Comparison of ENCODE assay signal across 9 cellular contexts in genomic region chr4:93791570-93792195, GRCh38. TPM values are rescaled to one million over a fixed set of nuclear protein-coding genes. Genes with fewer than 3 reads are reported as not detected.
A peak's percentile ranks its signal among the peaks of the same experiment; 100 is the strongest.
DNase-seq lines count a peak whose midpoint lies in the region; ATAC-seq, FAIRE-seq and TF ChIP-seq lines count a peak whose summit lies in the region.
"Had no signal": no experiment of that assay in that cellular context is flagged by ENCODE, and none has a peak within 500 bp of the region (broad histone marks: within the 10 kb centered on the region; RNA-seq: fewer than 3 reads in every experiment).

No MANE protein-coding gene starts in this region.

- TF ChIP-seq CTCF in endothelial cell of umbilical vein (IDR thresholded peaks at IDR 0.05; ENCODE audit: extremely low read depth in 1 of 2, insufficient read depth in 1 of 2, low read depth in 1 of 2, low read length in 2 of 2) = peak; percentile 75 to 77

- DNase-seq in stimulated activated CD4-positive, alpha-beta T cell treated with anti-CD3 and anti-CD28 coated beads, Interleukin-12 subunit alpha, Interleukin-12 subunit beta, amount 100 ng/mL, for 4 hours = peak; percentile 3
- DNase-seq in stimulated activated CD4-positive, alpha-beta T cell treated with anti-CD3 and anti-CD28 coated beads, Interleukin-4, amount 100 ng/mL, for 1 hour = no peak
- peak; percentile 52 for DNase-seq in H7
- peak; percentile 43 for DNase-seq in LHCN-M2 (ENCODE audit: low read depth)
- peak; percentile 51 for DNase-seq in SK-N-DZ (ENCODE audit: low spot score)
- DNase-seq in endothelial cell of umbilical vein (ENCODE audit: low read depth, low spot score) = peak; percentile 41
- DNase-seq in mucosa of gallbladder (ENCODE audit: low spot score) = peak; percentile 38
- no peak for DNase-seq in aorta
- DNase-seq: naive B cell had no signal

- no peaks in the 10 kb centered on the region for H4K20me1 ChIP-seq in endothelial cell of umbilical vein (replicated peaks; ENCODE audit: control insufficient read depth, extremely low read depth, insufficient read depth, low read length)

- WGBS in aorta, 2 donors = 0 to 2% methylated on average over 3 of the region's 3 CpGs

- H3K9me3 ChIP-seq in endothelial cell of umbilical vein (replicated peaks; ENCODE audit: control insufficient read depth, insufficient read depth, low read length) (no peaks in the 10 kb centered on the region), aorta (ENCODE audit: control insufficient read depth, low read length) (no peaks in the 10 kb centered on the region)

- FAIRE-seq in endothelial cell of umbilical vein (lab: Jason Lieb, UNC) = peak; percentile 92

- no peak overlapping the region for H3K4me2 ChIP-seq in endothelial cell of umbilical vein (ENCODE audit: insufficient read depth, low read length)

- H3K9ac ChIP-seq in endothelial cell of umbilical vein (replicated peaks; ENCODE audit: extremely low read depth, insufficient read depth, low read length) = no peak overlapping the region

- H3K79me2 ChIP-seq in endothelial cell of umbilical vein (ENCODE audit: control insufficient read depth, insufficient read depth, low read length) = no peaks in the 10 kb centered on the region

- ATAC-seq in aorta (ENCODE audit: low FRiP score) = no peak

- BruUV-seq in endothelial cell of umbilical vein (replicated peaks; lab: Mats Ljungman, UMichigan) = no TSS peak

- H3K9me1 ChIP-seq in endothelial cell of umbilical vein (replicated peaks; ENCODE audit: control insufficient read depth, extremely low read depth, insufficient read depth, low read length) = no peaks in the 10 kb centered on the region

- no peaks in the 10 kb centered on the region for H3K36me3 ChIP-seq in H7 (replicated peaks; ENCODE audit: control insufficient read depth, insufficient read depth, low read length)
- H3K36me3 ChIP-seq in endothelial cell of umbilical vein (ENCODE audit: control insufficient read depth in 2 of 2, extremely low read depth in 1 of 2, insufficient read depth in 2 of 2, low read length in 2 of 2) = no peaks in the 10 kb centered on the region
- no peaks in the 10 kb centered on the region for H3K36me3 ChIP-seq in aorta (ENCODE audit: control insufficient read depth in 1 of 2, insufficient read depth in 2 of 2, low read length in 1 of 2)

- no peaks in the 10 kb centered on the region for H3K27me3 ChIP-seq in H7 (ENCODE audit: control insufficient read depth, insufficient read depth, low read length)
- peaks cover 3 to 13% of the 10 kb centered on the region in 2 experiments for H3K27me3 ChIP-seq in endothelial cell of umbilical vein (ENCODE audit: control insufficient read depth in 2 of 2, insufficient read depth in 2 of 2, low read length in 2 of 2)
- H3K27me3 ChIP-seq in aorta (ENCODE audit: control insufficient read depth in 1 of 2, insufficient read depth in 2 of 2, low read length in 1 of 2) = no peaks in the 10 kb centered on the region

- H3K4me1 ChIP-seq in endothelial cell of umbilical vein (ENCODE audit: control insufficient read depth, extremely low read depth, insufficient read depth, low read length) (no peaks in the 10 kb centered on the region), aorta (ENCODE audit: control insufficient read depth in 1 of 2, insufficient read depth in 2 of 2, low read length in 2 of 2) (no peaks in the 10 kb centered on the region)

- dilution Hi-C loops in endothelial cell of umbilical vein (cut with MboI; ENCODE audit: extremely low pct_ligation_motif_present, low sequenced_read_pairs) = no loop called here

- no peak overlapping the region for H3K27ac ChIP-seq in endothelial cell of umbilical vein (ENCODE audit: insufficient read depth, low read depth, low read length)
- H3K27ac ChIP-seq in aorta (ENCODE audit: low read depth in 1 of 2, low read length in 2 of 2) = no peak overlapping the region

- POLR2A ChIA-PET in endothelial cell of umbilical vein (lab: Charles Lee) = no interaction called here

- H2AFZ ChIP-seq in endothelial cell of umbilical vein (ENCODE audit: low read depth, low read length) = no peak overlapping the region

- TF ChIP-seq POLR2A in endothelial cell of umbilical vein (IDR thresholded peaks at IDR 0.05; ENCODE audit: low read depth, low read length) = no peak

- H3K4me3 ChIP-seq in H7 (ENCODE audit: insufficient read depth, low read depth, low read length) = no peak overlapping the region
- no peak overlapping the region for H3K4me3 ChIP-seq in endothelial cell of umbilical vein (replicated peaks in 1 of 3; ENCODE audit: insufficient read depth in 1 of 3, low read depth in 1 of 3, low read length in 3 of 3)
- H3K4me3 ChIP-seq in aorta (ENCODE audit: low read length in 2 of 2) = no peak overlapping the region

- intact Hi-C loops in endothelial cell of umbilical vein (cut with micrococcal nuclease) = loop anchor here (1.0 to 10.0 kb wide), 7 partner anchors 106 to 803 kb away; partner anchors contain the start of gene SMARCAD1
- intact Hi-C loops in aorta (cut with DNase I) = loop anchor here in 1 of 2 donors (10.0 kb wide), 1 partner anchor 343 kb away; no protein-coding TSS in a partner anchor

- CTCF ChIA-PET in endothelial cell of umbilical vein (lab: Charles Lee) = interaction anchor here (0.6 to 1.0 kb wide), 7 partner anchors 8 to 335 kb away, joined by 3 to 21 read pairs (median 4); no protein-coding TSS in a partner anchor

TF ChIP-seq in endothelial cell of umbilical vein, 7 proteins besides CTCF, POLR2A, EP300 and RAD21:
- no peak for TF ChIP-seq POLR2AphosphoS5 (IDR thresholded peaks at IDR 0.05; ENCODE audit: insufficient read depth, low read depth, low read length)
- TF ChIP-seq FOS (IDR thresholded peaks at IDR 0.05; ENCODE audit: borderline replicate concordance, insufficient read depth, low read length) = no peak
- TF ChIP-seq MYC (IDR thresholded peaks at IDR 0.05; ENCODE audit: low read depth, low read length) = no peak
- TF ChIP-seq GATA2 (IDR thresholded peaks at IDR 0.05; ENCODE audit: insufficient read depth, insufficient read length, low read depth, low read length) = no peak
- no peak for TF ChIP-seq JUN (IDR thresholded peaks at IDR 0.05; ENCODE audit: borderline replicate concordance, insufficient read depth, insufficient read length, low read depth)
- TF ChIP-seq MAX (IDR thresholded peaks at IDR 0.05; ENCODE audit: insufficient read depth, insufficient read length) = no peak
- no peak for TF ChIP-seq EZH2 (IDR thresholded peaks at IDR 0.05; ENCODE audit: borderline replicate concordance, low read depth, low read length, severe bottlenecking)

RNA-seq across cellular contexts. Expression of gene ATOH1, which starts 36.9 kb away (rescaled TPM):
- total RNA-seq in H7 (2014; rRNA removed; shearing (Covaris generic)) = 0.55 and 0.59 TPM in 2 replicates
- total RNA-seq in LHCN-M2 (2014; rRNA removed) (not detected in 2 replicates), endothelial cell of umbilical vein (not detected in 2 replicates), mucosa of gallbladder (not detected), aorta (not detected)
- not detected for polyA plus RNA-seq in LHCN-M2 (2012)
- polyA plus RNA-seq in SK-N-DZ (2014; cell fraction: cytosol; rRNA removed) = 0.20 TPM in 1 of 2 replicates, not detected in the other
- polyA plus RNA-seq in SK-N-DZ (2014; cell fraction: nucleus; rRNA removed) = 0.13 TPM in 1 of 2 replicates, not detected in the other
- polyA plus RNA-seq in endothelial cell of umbilical vein (not detected in 2 replicates), aorta (1 to 10 TPM in 1 of 2 donors, not detected in 1; 3.0 TPM)
- not detected in 2 replicates for polyA plus RNA-seq in endothelial cell of umbilical vein (2011; cell fraction: cytosol; rRNA removed)
- polyA plus RNA-seq in endothelial cell of umbilical vein (2011; cell fraction: nucleus; rRNA removed) = not detected in 2 replicates
- not detected in 2 replicates for polyA plus RNA-seq in endothelial cell of umbilical vein (2012)
- not detected in 2 replicates for polyA minus RNA-seq in endothelial cell of umbilical vein
- not detected for polyA minus RNA-seq in endothelial cell of umbilical vein (2011; cell fraction: cytosol; rRNA and poly(A)+ RNA removed)
- polyA minus RNA-seq in endothelial cell of umbilical vein (2011; cell fraction: nucleus; rRNA and poly(A)+ RNA removed) = not detected in 2 replicates

Comparison
In these comparisons a context has a peak if more than half of its experiments do, and no peak if none do; other contexts are left out.
1. DNase-seq: peak in stimulated activated CD4-positive, alpha-beta T cell treated with anti-CD3 and anti-CD28 coated beads, Interleukin-12 subunit alpha, Interleukin-12 subunit beta, amount 100 ng/mL, for 4 hours (single experiment), H7 (single experiment), LHCN-M2 (single experiment), SK-N-DZ (single experiment), endothelial cell of umbilical vein (single experiment) and mucosa of gallbladder (single experiment); none in stimulated activated CD4-positive, alpha-beta T cell treated with anti-CD3 and anti-CD28 coated beads, Interleukin-4, amount 100 ng/mL, for 1 hour (single experiment) and aorta (0 of 2).